Comparison of ENCODE assay signal across 2 cellular contexts in the genomic region with DNA sequence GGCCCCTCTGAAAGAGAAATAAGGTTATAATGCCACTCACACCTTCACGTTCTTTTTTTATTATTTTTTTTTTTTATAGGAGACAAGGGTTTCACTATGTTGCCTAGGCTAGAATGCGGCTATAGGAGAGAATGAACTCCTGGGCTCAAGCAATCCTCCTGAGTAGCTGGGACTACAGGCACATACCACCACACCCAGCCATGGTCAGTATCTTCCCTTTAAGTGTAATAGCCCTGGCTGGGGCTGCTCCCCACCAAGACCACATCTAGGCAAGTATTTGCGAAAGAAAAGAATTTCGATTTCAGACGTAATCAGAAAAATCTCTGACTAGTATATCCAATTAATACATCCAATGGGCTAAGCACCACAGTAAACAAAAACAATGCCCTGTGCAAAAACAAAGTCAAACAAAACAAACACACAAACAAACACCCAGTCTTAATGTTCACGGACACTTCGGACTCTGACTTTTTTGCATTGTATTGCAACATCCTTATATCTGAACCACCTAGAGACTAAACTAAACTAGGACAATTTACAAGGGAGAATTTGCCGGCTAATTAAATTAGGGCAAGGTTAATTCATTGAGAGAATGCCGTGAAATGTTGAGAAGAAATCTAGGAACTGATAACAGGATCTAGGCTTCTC.
TF ChIP-seq lines count a peak whose summit lies in the region.

No MANE protein-coding gene starts in this region.

TF ChIP-seq in GM23338, 12 proteins besides CTCF, POLR2A, EP300 and RAD21 (continues in another document):
- TF ChIP-seq, protein P1, sequence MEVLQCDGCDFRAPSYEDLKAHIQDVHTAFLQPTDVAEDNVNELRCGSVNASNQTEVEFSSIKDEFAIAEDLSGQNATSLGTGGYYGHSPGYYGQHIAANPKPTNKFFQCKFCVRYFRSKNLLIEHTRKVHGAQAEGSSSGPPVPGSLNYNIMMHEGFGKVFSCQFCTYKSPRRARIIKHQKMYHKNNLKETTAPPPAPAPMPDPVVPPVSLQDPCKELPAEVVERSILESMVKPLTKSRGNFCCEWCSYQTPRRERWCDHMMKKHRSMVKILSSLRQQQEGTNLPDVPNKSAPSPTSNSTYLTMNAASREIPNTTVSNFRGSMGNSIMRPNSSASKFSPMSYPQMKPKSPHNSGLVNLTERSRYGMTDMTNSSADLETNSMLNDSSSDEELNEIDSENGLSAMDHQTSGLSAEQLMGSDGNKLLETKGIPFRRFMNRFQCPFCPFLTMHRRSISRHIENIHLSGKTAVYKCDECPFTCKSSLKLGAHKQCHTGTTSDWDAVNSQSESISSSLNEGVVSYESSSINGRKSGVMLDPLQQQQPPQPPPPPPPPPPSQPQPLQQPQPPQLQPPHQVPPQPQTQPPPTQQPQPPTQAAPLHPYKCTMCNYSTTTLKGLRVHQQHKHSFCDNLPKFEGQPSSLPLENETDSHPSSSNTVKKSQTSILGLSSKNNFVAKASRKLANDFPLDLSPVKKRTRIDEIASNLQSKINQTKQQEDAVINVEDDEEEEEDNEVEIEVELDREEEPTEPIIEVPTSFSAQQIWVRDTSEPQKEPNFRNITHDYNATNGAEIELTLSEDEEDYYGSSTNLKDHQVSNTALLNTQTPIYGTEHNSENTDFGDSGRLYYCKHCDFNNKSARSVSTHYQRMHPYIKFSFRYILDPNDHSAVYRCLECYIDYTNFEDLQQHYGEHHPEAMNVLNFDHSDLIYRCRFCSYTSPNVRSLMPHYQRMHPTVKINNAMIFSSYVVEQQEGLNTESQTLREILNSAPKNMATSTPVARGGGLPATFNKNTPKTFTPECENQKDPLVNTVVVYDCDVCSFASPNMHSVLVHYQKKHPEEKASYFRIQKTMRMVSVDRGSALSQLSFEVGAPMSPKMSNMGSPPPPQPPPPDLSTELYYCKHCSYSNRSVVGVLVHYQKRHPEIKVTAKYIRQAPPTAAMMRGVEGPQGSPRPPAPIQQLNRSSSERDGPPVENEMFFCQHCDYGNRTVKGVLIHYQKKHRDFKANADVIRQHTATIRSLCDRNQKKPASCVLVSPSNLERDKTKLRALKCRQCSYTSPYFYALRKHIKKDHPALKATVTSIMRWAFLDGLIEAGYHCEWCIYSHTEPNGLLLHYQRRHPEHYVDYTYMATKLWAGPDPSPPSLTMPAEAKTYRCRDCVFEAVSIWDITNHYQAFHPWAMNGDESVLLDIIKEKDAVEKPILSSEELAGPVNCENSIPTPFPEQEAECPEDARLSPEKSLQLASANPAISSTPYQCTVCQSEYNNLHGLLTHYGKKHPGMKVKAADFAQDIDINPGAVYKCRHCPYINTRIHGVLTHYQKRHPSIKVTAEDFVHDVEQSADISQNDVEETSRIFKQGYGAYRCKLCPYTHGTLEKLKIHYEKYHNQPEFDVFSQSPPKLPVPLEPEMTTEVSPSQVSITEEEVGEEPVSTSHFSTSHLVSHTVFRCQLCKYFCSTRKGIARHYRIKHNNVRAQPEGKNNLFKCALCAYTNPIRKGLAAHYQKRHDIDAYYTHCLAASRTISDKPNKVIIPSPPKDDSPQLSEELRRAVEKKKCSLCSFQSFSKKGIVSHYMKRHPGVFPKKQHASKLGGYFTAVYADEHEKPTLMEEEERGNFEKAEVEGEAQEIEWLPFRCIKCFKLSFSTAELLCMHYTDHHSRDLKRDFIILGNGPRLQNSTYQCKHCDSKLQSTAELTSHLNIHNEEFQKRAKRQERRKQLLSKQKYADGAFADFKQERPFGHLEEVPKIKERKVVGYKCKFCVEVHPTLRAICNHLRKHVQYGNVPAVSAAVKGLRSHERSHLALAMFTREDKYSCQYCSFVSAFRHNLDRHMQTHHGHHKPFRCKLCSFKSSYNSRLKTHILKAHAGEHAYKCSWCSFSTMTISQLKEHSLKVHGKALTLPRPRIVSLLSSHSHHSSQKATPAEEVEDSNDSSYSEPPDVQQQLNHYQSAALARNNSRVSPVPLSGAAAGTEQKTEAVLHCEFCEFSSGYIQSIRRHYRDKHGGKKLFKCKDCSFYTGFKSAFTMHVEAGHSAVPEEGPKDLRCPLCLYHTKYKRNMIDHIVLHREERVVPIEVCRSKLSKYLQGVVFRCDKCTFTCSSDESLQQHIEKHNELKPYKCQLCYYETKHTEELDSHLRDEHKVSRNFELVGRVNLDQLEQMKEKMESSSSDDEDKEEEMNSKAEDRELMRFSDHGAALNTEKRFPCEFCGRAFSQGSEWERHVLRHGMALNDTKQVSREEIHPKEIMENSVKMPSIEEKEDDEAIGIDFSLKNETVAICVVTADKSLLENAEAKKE (CRISPR knock-in tag; IDR thresholded peaks at IDR 0.05) = no peak
- TF ChIP-seq, protein P2, sequence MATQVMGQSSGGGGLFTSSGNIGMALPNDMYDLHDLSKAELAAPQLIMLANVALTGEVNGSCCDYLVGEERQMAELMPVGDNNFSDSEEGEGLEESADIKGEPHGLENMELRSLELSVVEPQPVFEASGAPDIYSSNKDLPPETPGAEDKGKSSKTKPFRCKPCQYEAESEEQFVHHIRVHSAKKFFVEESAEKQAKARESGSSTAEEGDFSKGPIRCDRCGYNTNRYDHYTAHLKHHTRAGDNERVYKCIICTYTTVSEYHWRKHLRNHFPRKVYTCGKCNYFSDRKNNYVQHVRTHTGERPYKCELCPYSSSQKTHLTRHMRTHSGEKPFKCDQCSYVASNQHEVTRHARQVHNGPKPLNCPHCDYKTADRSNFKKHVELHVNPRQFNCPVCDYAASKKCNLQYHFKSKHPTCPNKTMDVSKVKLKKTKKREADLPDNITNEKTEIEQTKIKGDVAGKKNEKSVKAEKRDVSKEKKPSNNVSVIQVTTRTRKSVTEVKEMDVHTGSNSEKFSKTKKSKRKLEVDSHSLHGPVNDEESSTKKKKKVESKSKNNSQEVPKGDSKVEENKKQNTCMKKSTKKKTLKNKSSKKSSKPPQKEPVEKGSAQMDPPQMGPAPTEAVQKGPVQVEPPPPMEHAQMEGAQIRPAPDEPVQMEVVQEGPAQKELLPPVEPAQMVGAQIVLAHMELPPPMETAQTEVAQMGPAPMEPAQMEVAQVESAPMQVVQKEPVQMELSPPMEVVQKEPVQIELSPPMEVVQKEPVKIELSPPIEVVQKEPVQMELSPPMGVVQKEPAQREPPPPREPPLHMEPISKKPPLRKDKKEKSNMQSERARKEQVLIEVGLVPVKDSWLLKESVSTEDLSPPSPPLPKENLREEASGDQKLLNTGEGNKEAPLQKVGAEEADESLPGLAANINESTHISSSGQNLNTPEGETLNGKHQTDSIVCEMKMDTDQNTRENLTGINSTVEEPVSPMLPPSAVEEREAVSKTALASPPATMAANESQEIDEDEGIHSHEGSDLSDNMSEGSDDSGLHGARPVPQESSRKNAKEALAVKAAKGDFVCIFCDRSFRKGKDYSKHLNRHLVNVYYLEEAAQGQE (IDR thresholded peaks at IDR 0.05; ENCODE audit: unreplicated experiment) = no peak
- TF ChIP-seq NANOG (IDR thresholded peaks at IDR 0.05; ENCODE audit: borderline replicate concordance) (no peak), STAT1 (IDR thresholded peaks at IDR 0.05; ENCODE audit: unreplicated experiment) (no peak), JUNB (IDR thresholded peaks at IDR 0.05; ENCODE audit: unreplicated experiment) (no peak), EZH2 (IDR thresholded peaks at IDR 0.05; ENCODE audit: low read depth, unreplicated experiment) (no peak), EZH2phosphoT487 (IDR thresholded peaks at IDR 0.05; ENCODE audit: unreplicated experiment) (no peak)
- TF ChIP-seq, protein P3, sequence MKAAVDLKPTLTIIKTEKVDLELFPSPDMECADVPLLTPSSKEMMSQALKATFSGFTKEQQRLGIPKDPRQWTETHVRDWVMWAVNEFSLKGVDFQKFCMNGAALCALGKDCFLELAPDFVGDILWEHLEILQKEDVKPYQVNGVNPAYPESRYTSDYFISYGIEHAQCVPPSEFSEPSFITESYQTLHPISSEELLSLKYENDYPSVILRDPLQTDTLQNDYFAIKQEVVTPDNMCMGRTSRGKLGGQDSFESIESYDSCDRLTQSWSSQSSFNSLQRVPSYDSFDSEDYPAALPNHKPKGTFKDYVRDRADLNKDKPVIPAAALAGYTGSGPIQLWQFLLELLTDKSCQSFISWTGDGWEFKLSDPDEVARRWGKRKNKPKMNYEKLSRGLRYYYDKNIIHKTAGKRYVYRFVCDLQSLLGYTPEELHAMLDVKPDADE (IDR thresholded peaks at IDR 0.05) = no peak

TF ChIP-seq in HepG2, 621 proteins besides CTCF, POLR2A, EP300 and RAD21:
- TF ChIP-seq GPN1 (CRISPR knock-in tag; IDR thresholded peaks at IDR 0.05; ENCODE audit: borderline replicate concordance) = no peak
- no peak for TF ChIP-seq STAG1 (CRISPR knock-in tag; IDR thresholded peaks at IDR 0.05)
- no peak for TF ChIP-seq SAFB2 (CRISPR knock-in tag; IDR thresholded peaks at IDR 0.05; ENCODE audit: borderline replicate concordance, low read depth)
- peak; percentile 70; the same call in 1 of the 2 replicates for TF ChIP-seq CEBPB (IDR thresholded peaks at IDR 0.05; ENCODE audit: borderline replicate concordance, low read depth, low read length)
- TF ChIP-seq, protein P4, sequence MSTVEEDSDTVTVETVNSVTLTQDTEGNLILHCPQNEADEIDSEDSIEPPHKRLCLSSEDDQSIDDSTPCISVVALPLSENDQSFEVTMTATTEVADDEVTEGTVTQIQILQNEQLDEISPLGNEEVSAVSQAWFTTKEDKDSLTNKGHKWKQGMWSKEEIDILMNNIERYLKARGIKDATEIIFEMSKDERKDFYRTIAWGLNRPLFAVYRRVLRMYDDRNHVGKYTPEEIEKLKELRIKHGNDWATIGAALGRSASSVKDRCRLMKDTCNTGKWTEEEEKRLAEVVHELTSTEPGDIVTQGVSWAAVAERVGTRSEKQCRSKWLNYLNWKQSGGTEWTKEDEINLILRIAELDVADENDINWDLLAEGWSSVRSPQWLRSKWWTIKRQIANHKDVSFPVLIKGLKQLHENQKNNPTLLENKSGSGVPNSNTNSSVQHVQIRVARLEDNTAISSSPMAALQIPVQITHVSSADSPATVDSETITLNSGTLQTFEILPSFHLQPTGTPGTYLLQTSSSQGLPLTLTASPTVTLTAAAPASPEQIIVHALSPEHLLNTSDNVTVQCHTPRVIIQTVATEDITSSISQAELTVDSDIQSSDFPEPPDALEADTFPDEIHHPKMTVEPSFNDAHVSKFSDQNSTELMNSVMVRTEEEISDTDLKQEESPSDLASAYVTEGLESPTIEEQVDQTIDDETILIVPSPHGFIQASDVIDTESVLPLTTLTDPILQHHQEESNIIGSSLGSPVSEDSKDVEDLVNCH (CRISPR knock-in tag; IDR thresholded peaks at IDR 0.05) = no peak
- TF ChIP-seq ZNF709 (CRISPR knock-in tag; IDR thresholded peaks at IDR 0.05) = no peak
- TF ChIP-seq CBX2 (IDR thresholded peaks at IDR 0.05; ENCODE audit: low read depth, low read length) = 0 out of 2 replicates have a peak, but pooled peaks have one; percentile 44
- no peak for TF ChIP-seq CBX2 (CRISPR knock-in tag; IDR thresholded peaks at IDR 0.05; ENCODE audit: low read depth)
- no peak for TF ChIP-seq ZKSCAN1 (IDR thresholded peaks at IDR 0.05; ENCODE audit: low read length)
- no peak for TF ChIP-seq ZEB1 (IDR thresholded peaks at IDR 0.05; ENCODE audit: insufficient replicate concordance, low read depth)
